ENCODE assay signal across 18 cellular contexts in the genomic region with DNA sequence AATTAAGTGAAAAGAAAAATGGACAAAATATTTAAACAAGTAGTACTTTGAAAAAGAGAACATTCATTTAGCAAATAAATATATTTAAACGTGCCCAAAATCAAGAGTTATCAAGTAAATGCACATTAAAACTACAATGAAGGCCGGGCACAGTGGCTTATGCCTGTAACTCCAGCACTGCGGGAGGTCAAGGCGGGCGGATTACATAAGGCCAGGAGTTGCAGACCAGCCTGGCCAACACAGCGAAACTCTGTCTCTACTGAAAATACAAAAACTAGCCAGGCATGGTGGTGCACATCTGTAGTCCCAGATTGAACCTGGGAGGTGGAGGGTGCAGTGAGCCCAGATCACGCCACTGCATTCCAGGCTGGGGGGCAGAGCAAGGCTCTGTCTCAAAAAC. TPM values are rescaled to one million over a fixed set of nuclear protein-coding genes. Genes with fewer than 3 reads are reported as not detected.
DNase-seq lines count a peak whose midpoint lies in the region; ATAC-seq and TF ChIP-seq lines count a peak whose summit lies in the region.
"Had no signal": no experiment of that assay in that cellular context is flagged by ENCODE, and none has a peak within 500 bp of the region (broad histone marks: within the 10 kb centered on the region; RNA-seq: fewer than 3 reads in every experiment).

No MANE protein-coding gene starts in this region.

- H2AFZ ChIP-seq in MM.1S (ENCODE audit: low read length) (no peak overlapping the region), mammary epithelial cell (ENCODE audit: low read depth, low read length) (no peak overlapping the region)

- H3K4me2 ChIP-seq in MM.1S (ENCODE audit: low read depth, low read length) (peak overlapping the region; percentile 63; the same call in 1 of the 2 replicates), mammary epithelial cell (ENCODE audit: insufficient read depth, low read depth, low read length) (no peak overlapping the region)
- H3K4me2 ChIP-seq: BLaER1 had no signal

- CTCF ChIA-PET in mammary epithelial cell (lab: Charles Lee; ENCODE audit: low non-redundant PET), result no interaction called here

- no peaks in the 10 kb centered on the region for H3K36me3 Mint-ChIP-seq in chondrocyte (ENCODE audit: low read depth)
- peaks cover 18% of the 10 kb centered on the region for H3K36me3 Mint-ChIP-seq in progenitor cell of endocrine pancreas (ENCODE audit: insufficient read depth)

- peaks cover 35% of the 10 kb centered on the region for H3K4me1 Mint-ChIP-seq in chondrocyte (ENCODE audit: low read depth)
- peaks cover 29% of the 10 kb centered on the region for H3K4me1 Mint-ChIP-seq in progenitor cell of endocrine pancreas (ENCODE audit: low read depth)

- no peaks in the 10 kb centered on the region for H3K9me2 ChIP-seq in MM.1S (replicated peaks; ENCODE audit: insufficient read depth, low read length)
- H3K9me2 ChIP-seq: SK-N-SH had no signal

- H3K9ac ChIP-seq in MM.1S (ENCODE audit: low read length) (no peak overlapping the region), mammary epithelial cell (ENCODE audit: insufficient read depth, low read length) (no peak overlapping the region)
- H3K9ac ChIP-seq: BLaER1, SK-N-SH had no signal

- WGBS in mammary epithelial cell (ENCODE audit: low coverage, missing lambda C conversion rate), result 89% methylated on average over 7 of the region's 7 CpGs

- no TSS peak for BruUV-seq in mammary epithelial cell (replicated peaks; lab: Mats Ljungman, UMichigan)

- no peak overlapping the region for H3K4me3 ChIP-seq in MM.1S (ENCODE audit: low read length)
- H3K4me3 ChIP-seq in mammary epithelial cell (replicated peaks in 1 of 3; ENCODE audit: insufficient read depth in 1 of 3, low read depth in 2 of 3, low read length in 3 of 3), result no peak overlapping the region
- H3K4me3 ChIP-seq: BLaER1 had no signal

- H3K36me3 ChIP-seq in MM.1S (replicated peaks; ENCODE audit: insufficient read depth, low read length) (no peaks in the 10 kb centered on the region), mammary epithelial cell (ENCODE audit: insufficient read depth, low read length) (no peaks in the 10 kb centered on the region)

- intact Hi-C loops in mammary epithelial cell (cut with micrococcal nuclease), result no loop called here

- ATAC-seq in GM18868 (IDR thresholded peaks at IDR 0.05; ENCODE audit: unreplicated experiment), result peak; percentile 23
- no peak for ATAC-seq in HG02759 (IDR thresholded peaks at IDR 0.05; ENCODE audit: unreplicated experiment)
- ATAC-seq in GM18870 (IDR thresholded peaks at IDR 0.05; ENCODE audit: unreplicated experiment), result no peak
- ATAC-seq: HCT116, Panc1, Right ventricle myocardium inferior had no signal

- TF ChIP-seq CTCF in MM.1S (IDR thresholded peaks at IDR 0.05; ENCODE audit: low read length) (no peak), chondrocyte (IDR thresholded peaks at IDR 0.05) (no peak), progenitor cell of endocrine pancreas (IDR thresholded peaks at IDR 0.05; ENCODE audit: unreplicated experiment) (no peak), mammary epithelial cell (conservative IDR thresholded peaks at IDR 0.05 in 1 of 2, IDR thresholded peaks at IDR 0.05 in 1 of 2; ENCODE audit: extremely low read depth in 1 of 2, insufficient read depth in 1 of 2, low read depth in 1 of 2, low read length in 2 of 2) (no peak)

- no peak for DNase-seq in MM.1S
- no peak for DNase-seq in chondrocyte (ENCODE audit: low spot score)
- no peak for DNase-seq in progenitor cell of endocrine pancreas (ENCODE audit: low spot score, unreplicated experiment)
- no peak for DNase-seq in mammary epithelial cell
- no peak for DNase-seq in COLO668 (lab: John Stamatoyannopoulos, UW; ENCODE audit: unreplicated experiment)
- DNase-seq: DMS 273 treated with DMSO at 0.1 percent for 48 hours, Kasumi-1, NCI-H2029 treated with DMSO at 0.1 percent for 48 hours, NCI-H510A, NCI-H82, SK-N-SH had no signal

- peaks cover 4% of the 10 kb centered on the region for H3F3A ChIP-seq in MM.1S (ENCODE audit: insufficient read depth, low read length)

- H3K27me3 ChIP-seq in MM.1S (replicated peaks; ENCODE audit: insufficient read depth, low read length) (no peaks in the 10 kb centered on the region), mammary epithelial cell (ENCODE audit: insufficient read depth, low read length) (no peaks in the 10 kb centered on the region)
- H3K27me3 ChIP-seq: BLaER1 had no signal

- in situ Hi-C loops in mammary epithelial cell (cut with MboI; ENCODE audit: low sequenced_read_pairs in 2 of 2), result no loop called here

- H3K9me3 ChIP-seq in MM.1S (replicated peaks; ENCODE audit: insufficient read depth, low read length) (no peaks in the 10 kb centered on the region), mammary epithelial cell (replicated peaks; ENCODE audit: insufficient read depth, low read length) (no peaks in the 10 kb centered on the region)
- H3K9me3 ChIP-seq: SK-N-SH had no signal

- H4K20me1 ChIP-seq in MM.1S (ENCODE audit: insufficient read depth, low read length), result no peaks in the 10 kb centered on the region
- no peaks in the 10 kb centered on the region for H4K20me1 ChIP-seq in mammary epithelial cell (ENCODE audit: insufficient read depth, low read length)

- H3K4me1 ChIP-seq in MM.1S (ENCODE audit: low read length) (peaks cover 14% of the 10 kb centered on the region), mammary epithelial cell (ENCODE audit: insufficient read depth, low read length) (no peaks in the 10 kb centered on the region)

- H3K9me3 Mint-ChIP-seq in chondrocyte (ENCODE audit: low read depth), result no peaks in the 10 kb centered on the region
- H3K9me3 Mint-ChIP-seq in progenitor cell of endocrine pancreas (ENCODE audit: low read depth), result peaks cover 8% of the 10 kb centered on the region

- dilution Hi-C loops in mammary epithelial cell (cut with HindIII; ENCODE audit: low sequenced_read_pairs), result no loop called here

- no peak overlapping the region for H3K27ac ChIP-seq in MM.1S (ENCODE audit: low read length)
- H3K27ac ChIP-seq in mammary epithelial cell (ENCODE audit: insufficient read depth, low read depth, low read length), result no peak overlapping the region
- H3K27ac ChIP-seq: BLaER1 had no signal

- no peaks in the 10 kb centered on the region for H3K27me3 Mint-ChIP-seq in chondrocyte (ENCODE audit: low read depth)
- no peaks in the 10 kb centered on the region for H3K27me3 Mint-ChIP-seq in progenitor cell of endocrine pancreas

- H3K79me2 ChIP-seq in MM.1S (ENCODE audit: low read length) (peaks cover 83% of the 10 kb centered on the region), mammary epithelial cell (ENCODE audit: insufficient read depth, low read length) (peaks cover 74% of the 10 kb centered on the region)

- H3K4me3 Mint-ChIP-seq in chondrocyte (ENCODE audit: unreplicated experiment), result no peak overlapping the region
- H3K4me3 Mint-ChIP-seq in progenitor cell of endocrine pancreas (ENCODE audit: low read depth), result no peak overlapping the region

- H3K27ac Mint-ChIP-seq in chondrocyte (ENCODE audit: unreplicated experiment) (peak overlapping the region; percentile 64), progenitor cell of endocrine pancreas (peak overlapping the region; percentile 18)

RNA-seq across cellular contexts. Expression of gene STAM2, which starts 9.8 kb away (rescaled TPM):
- total RNA-seq in chondrocyte, result 33.5 to 34.8 TPM (median 34.7 TPM) in 3 replicates
- total RNA-seq in progenitor cell of endocrine pancreas, result 32.8 and 36.2 TPM in 2 replicates
- 10 to 100 TPM; 23.8 to 27.3 TPM for total RNA-seq in mammary epithelial cell
- 6.8 TPM for polyA plus RNA-seq in mammary epithelial cell
- polyA minus RNA-seq in mammary epithelial cell, result 3.2 TPM
